Comparison of ENCODE assay signal across 13 cellular contexts in genomic region chr4:150782311-150782710, GRCh38.
DNase-seq lines count a peak whose midpoint lies in the region; ATAC-seq, FAIRE-seq and TF ChIP-seq lines count a peak whose summit lies in the region.
"Had no signal": no experiment of that assay in that cellular context is flagged by ENCODE, and none has a peak within 500 bp of the region (broad histone marks: within the 10 kb centered on the region; RNA-seq: fewer than 3 reads in every experiment).

No MANE protein-coding gene starts in this region.

- ATAC-seq in HepG2 (no peak), right lobe of liver (no peak)

- BruUV-seq in HepG2 (replicated peaks; lab: Mats Ljungman, UMichigan) = no TSS peak

- H3K27me3 ChIP-seq in HepG2 (ENCODE audit: control insufficient read depth in 1 of 2, insufficient read depth in 2 of 2, low read length in 2 of 2) (no peaks in the 10 kb centered on the region), right lobe of liver (no peaks in the 10 kb centered on the region), SJCRH30 (no peaks in the 10 kb centered on the region)

- POLR2A ChIA-PET in HepG2 (lab: Yijun Ruan, JAX) = no interaction called here

- H3K79me2 ChIP-seq in HepG2 (ENCODE audit: insufficient read depth, low read length) = no peaks in the 10 kb centered on the region

- no peak overlapping the region for H3K9ac ChIP-seq in HepG2 (ENCODE audit: insufficient read depth, low read depth, low read length)

- H3K36me3 ChIP-seq in HepG2 (replicated peaks in 1 of 2; ENCODE audit: control insufficient read depth in 1 of 2, insufficient read depth in 2 of 2, low read length in 2 of 2) (no peaks in the 10 kb centered on the region), right lobe of liver (no peaks in the 10 kb centered on the region), SJCRH30 (no peaks in the 10 kb centered on the region)

- no peak overlapping the region for H2AFZ ChIP-seq in HepG2 (ENCODE audit: low read length)

- TF ChIP-seq CTCF in HepG2 (CRISPR knock-in tag; IDR thresholded peaks at IDR 0.05) (no peak), right lobe of liver (IDR thresholded peaks at IDR 0.05) (no peak), fibroblast of the aortic adventitia (IDR thresholded peaks at IDR 0.05; ENCODE audit: insufficient read depth, low read length) (no peak)

- H3K4me2 ChIP-seq in HepG2 (ENCODE audit: low read depth, low read length) = no peak overlapping the region
- H3K4me2 ChIP-seq: smooth muscle cell had no signal

- no peak for TF ChIP-seq RAD21 in HepG2 (CRISPR knock-in tag; IDR thresholded peaks at IDR 0.05)

- WGBS in HepG2 (ENCODE audit: low lambda C conversion rate) = 89% methylated on average over 2 of the region's 2 CpGs
- WGBS in right lobe of liver (ENCODE audit: insufficient coverage, low coverage, low lambda C conversion rate, missing lambda C conversion rate) = 77% methylated on average over 2 of the region's 2 CpGs

- TF ChIP-seq EP300 in HepG2 (IDR thresholded peaks at IDR 0.05; ENCODE audit: low read depth in 2 of 2, low read length in 2 of 2) (no peak), HepG2 (CRISPR knock-in tag; IDR thresholded peaks at IDR 0.05; ENCODE audit: borderline replicate concordance) (no peak)

- TF ChIP-seq POLR2A in HepG2 (IDR thresholded peaks at IDR 0.05; ENCODE audit: insufficient read depth in 1 of 2, low read depth in 2 of 2, low read length in 2 of 2) (no peak), right lobe of liver (IDR thresholded peaks at IDR 0.05) (no peak)

- H3K27ac ChIP-seq in HepG2 (ENCODE audit: extremely low read length, insufficient read depth, low read length) (no peak overlapping the region), right lobe of liver (no peak overlapping the region), SJCRH30 (peak overlapping the region; percentile 89)

- no peaks in the 10 kb centered on the region for H4K20me1 ChIP-seq in HepG2 (ENCODE audit: insufficient read depth, low read length)

- in situ Hi-C loops in HepG2 (cut with HindIII; ENCODE audit: extremely low pct_ligation_motif_present, low pct_unique_long_range_greater_than_20kb) = no loop called here

- CTCF ChIA-PET in HepG2 (lab: Yijun Ruan, JAX; ENCODE audit: low intra/inter-chr PET ratio, low total read pairs) = no interaction called here

- H3K4me3 ChIP-seq in HepG2 (replicated peaks in 1 of 3; ENCODE audit: insufficient read depth in 1 of 3, low read depth in 2 of 3, low read length in 3 of 3) = no peak overlapping the region
- H3K4me3 ChIP-seq in right lobe of liver = no peak overlapping the region
- peak overlapping the region; percentile 53 for H3K4me3 ChIP-seq in SJCRH30
- H3K4me3 ChIP-seq in fibroblast of the aortic adventitia (ENCODE audit: low read depth, low read length) = no peak overlapping the region
- H3K4me3 ChIP-seq: smooth muscle cell had no signal

- H3K9me3 ChIP-seq in HepG2 (ENCODE audit: low read length) (no peaks in the 10 kb centered on the region), right lobe of liver (no peaks in the 10 kb centered on the region), SJCRH30 (replicated peaks) (no peaks in the 10 kb centered on the region)

- intact Hi-C loops in HepG2 (cut with micrococcal nuclease; ENCODE audit: unreplicated experiment) (no loop called here), right lobe of liver (cut with DNase I) (no loop called here)

- DNase-seq in HepG2 (ENCODE audit: low spot score) (peak; percentile 12), right lobe of liver (no peak), SJCRH30 (peak; percentile 83 to 94), fibroblast of the aortic adventitia (ENCODE audit: low read depth) (peak; percentile 13), germinal center (ENCODE audit: low spot score) (no peak), COLO829 (ENCODE audit: low spot score) (no peak), RKO (ENCODE audit: low spot score) (no peak)
- no peak for DNase-seq in activated T-cell treated with anti-CD3 and anti-CD28 coated beads, Interleukin-2, amount 50 U/mL, for 48 hours
- DNase-seq: immature natural killer cell, naive B cell had no signal

- H3K4me1 ChIP-seq in HepG2 (ENCODE audit: insufficient read depth, low read length) (no peaks in the 10 kb centered on the region), right lobe of liver (no peaks in the 10 kb centered on the region), SJCRH30 (peaks cover 10% of the 10 kb centered on the region)

- FAIRE-seq in HepG2 (lab: Jason Lieb, UNC) = no peak
- FAIRE-seq: colon, RCC 7860 had no signal

TF ChIP-seq in HepG2, 621 proteins besides CTCF, POLR2A, EP300 and RAD21:
- TF ChIP-seq JARID2 (CRISPR knock-in tag; IDR thresholded peaks at IDR 0.05; ENCODE audit: insufficient replicate concordance) (no peak), FOXJ3 (CRISPR knock-in tag; IDR thresholded peaks at IDR 0.05; ENCODE audit: borderline replicate concordance) (no peak), ZNF10 (CRISPR knock-in tag; IDR thresholded peaks at IDR 0.05; ENCODE audit: borderline replicate concordance, low read depth) (no peak), KDM6A (CRISPR knock-in tag; IDR thresholded peaks at IDR 0.05; ENCODE audit: low read depth) (no peak), ZNF441 (CRISPR knock-in tag; IDR thresholded peaks at IDR 0.05; ENCODE audit: borderline replicate concordance) (no peak), ZNF777 (CRISPR knock-in tag; IDR thresholded peaks at IDR 0.05) (no peak), ZNF841 (CRISPR knock-in tag; IDR thresholded peaks at IDR 0.05; ENCODE audit: borderline replicate concordance) (no peak), GTF3A (CRISPR knock-in tag; conservative IDR thresholded peaks at IDR 0.05) (no peak)
- TF ChIP-seq, protein P1, sequence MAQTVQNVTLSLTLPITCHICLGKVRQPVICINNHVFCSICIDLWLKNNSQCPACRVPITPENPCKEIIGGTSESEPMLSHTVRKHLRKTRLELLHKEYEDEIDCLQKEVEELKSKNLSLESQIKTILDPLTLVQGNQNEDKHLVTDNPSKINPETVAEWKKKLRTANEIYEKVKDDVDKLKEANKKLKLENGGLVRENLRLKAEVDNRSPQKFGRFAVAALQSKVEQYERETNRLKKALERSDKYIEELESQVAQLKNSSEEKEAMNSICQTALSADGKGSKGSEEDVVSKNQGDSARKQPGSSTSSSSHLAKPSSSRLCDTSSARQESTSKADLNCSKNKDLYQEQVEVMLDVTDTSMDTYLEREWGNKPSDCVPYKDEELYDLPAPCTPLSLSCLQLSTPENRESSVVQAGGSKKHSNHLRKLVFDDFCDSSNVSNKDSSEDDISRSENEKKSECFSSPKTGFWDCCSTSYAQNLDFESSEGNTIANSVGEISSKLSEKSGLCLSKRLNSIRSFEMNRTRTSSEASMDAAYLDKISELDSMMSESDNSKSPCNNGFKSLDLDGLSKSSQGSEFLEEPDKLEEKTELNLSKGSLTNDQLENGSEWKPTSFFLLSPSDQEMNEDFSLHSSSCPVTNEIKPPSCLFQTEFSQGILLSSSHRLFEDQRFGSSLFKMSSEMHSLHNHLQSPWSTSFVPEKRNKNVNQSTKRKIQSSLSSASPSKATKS (CRISPR knock-in tag; IDR thresholded peaks at IDR 0.05) = no peak
TF ChIP-seq in HepG2: peak in this region for 0.

Comparison
In these comparisons a context has a peak if more than half of its experiments do, and no peak if none do; other contexts are left out.
1. DNase-seq: peak in HepG2 (single experiment), SJCRH30 (2 of 2) and fibroblast of the aortic adventitia (single experiment); none in right lobe of liver (0 of 3), germinal center (single experiment), activated T-cell treated with anti-CD3 and anti-CD28 coated beads, Interleukin-2, amount 50 U/mL, for 48 hours (0 of 2), COLO829 (single experiment) and RKO (single experiment).